In the genomic region with DNA sequence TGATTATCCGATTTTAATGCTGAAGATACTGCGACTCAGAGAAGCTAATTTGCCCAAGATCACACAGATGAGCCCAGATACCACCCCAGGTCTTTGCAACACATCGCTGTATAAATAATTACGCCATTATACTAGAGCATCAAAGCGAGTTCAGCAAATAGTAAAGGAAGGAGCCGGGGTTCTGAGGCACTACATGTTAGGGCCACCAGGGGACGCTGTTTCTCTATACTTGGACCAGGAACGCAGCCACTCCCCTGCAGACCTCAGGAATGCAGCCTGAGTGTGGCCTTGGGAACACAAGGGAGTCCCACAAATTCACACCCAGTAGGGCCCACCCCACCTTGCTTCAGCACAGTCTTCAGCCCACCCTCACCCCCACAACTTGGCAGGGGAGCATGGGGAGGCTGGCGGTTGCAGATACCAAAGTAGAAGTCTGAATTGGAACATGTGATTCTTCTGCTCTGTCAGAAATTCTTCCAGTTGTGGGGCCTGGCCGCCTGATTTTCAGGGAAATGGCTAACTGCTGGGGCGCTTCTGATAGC, we compare ENCODE assay signal across 8 cellular contexts. TPM values are rescaled to one million over a fixed set of nuclear protein-coding genes. Genes with fewer than 3 reads are reported as not detected.
DNase-seq lines count a peak whose midpoint lies in the region; ATAC-seq and TF ChIP-seq lines count a peak whose summit lies in the region.

No MANE protein-coding gene starts in this region.

- peak overlapping the region; percentile 8 for H3K4me3 Mint-ChIP-seq in chondrocyte (ENCODE audit: unreplicated experiment)

- peak overlapping the region; percentile 96 for H3K27ac Mint-ChIP-seq in chondrocyte (ENCODE audit: unreplicated experiment)

- peak; percentile 100 for TF ChIP-seq CTCF in chondrocyte (IDR thresholded peaks at IDR 0.05)

- peak; percentile 67 for ATAC-seq in HG02759 (IDR thresholded peaks at IDR 0.05; ENCODE audit: unreplicated experiment)
- ATAC-seq in left lobe of liver = peak; percentile 64
- no peak for ATAC-seq in GM21576 (IDR thresholded peaks at IDR 0.05; ENCODE audit: unreplicated experiment)

- H3K27me3 Mint-ChIP-seq in chondrocyte (ENCODE audit: low read depth) = no peaks in the 10 kb centered on the region

- DNase-seq in DMS79 (lab: John Stamatoyannopoulos, UW) (peak; percentile 35), NCI-H2227 (lab: John Stamatoyannopoulos, UW; ENCODE audit: unreplicated experiment) (peak; percentile 76), chondrocyte (ENCODE audit: low spot score) (no peak), left lobe of liver (ENCODE audit: low spot score) (peak; percentile 83)
- peak; percentile 57 for DNase-seq in activated CD4-positive, alpha-beta T cell treated with anti-CD3 and anti-CD28 coated beads for 1 hour
- peak; percentile 80 to 81 for DNase-seq in stimulated activated CD4-positive, alpha-beta T cell treated with anti-CD3 and anti-CD28 coated beads, Interleukin-2, amount 100 ng/mL, for 24 hours

- no peaks in the 10 kb centered on the region for H3K36me3 Mint-ChIP-seq in chondrocyte (ENCODE audit: low read depth)

- H3K9me3 Mint-ChIP-seq in chondrocyte (ENCODE audit: low read depth) = no peaks in the 10 kb centered on the region

- H3K4me1 Mint-ChIP-seq in chondrocyte (ENCODE audit: low read depth) = peaks cover 48% of the 10 kb centered on the region

RNA-seq across cellular contexts. Expression of gene RYK, which starts 57.8 kb away (rescaled TPM):
- total RNA-seq in chondrocyte = 49.6 to 57.8 TPM (median 57.6 TPM) in 3 replicates
- 14.2 TPM for total RNA-seq in left lobe of liver
